Comparison of ENCODE assay signal across 8 cellular contexts in the genomic region with DNA sequence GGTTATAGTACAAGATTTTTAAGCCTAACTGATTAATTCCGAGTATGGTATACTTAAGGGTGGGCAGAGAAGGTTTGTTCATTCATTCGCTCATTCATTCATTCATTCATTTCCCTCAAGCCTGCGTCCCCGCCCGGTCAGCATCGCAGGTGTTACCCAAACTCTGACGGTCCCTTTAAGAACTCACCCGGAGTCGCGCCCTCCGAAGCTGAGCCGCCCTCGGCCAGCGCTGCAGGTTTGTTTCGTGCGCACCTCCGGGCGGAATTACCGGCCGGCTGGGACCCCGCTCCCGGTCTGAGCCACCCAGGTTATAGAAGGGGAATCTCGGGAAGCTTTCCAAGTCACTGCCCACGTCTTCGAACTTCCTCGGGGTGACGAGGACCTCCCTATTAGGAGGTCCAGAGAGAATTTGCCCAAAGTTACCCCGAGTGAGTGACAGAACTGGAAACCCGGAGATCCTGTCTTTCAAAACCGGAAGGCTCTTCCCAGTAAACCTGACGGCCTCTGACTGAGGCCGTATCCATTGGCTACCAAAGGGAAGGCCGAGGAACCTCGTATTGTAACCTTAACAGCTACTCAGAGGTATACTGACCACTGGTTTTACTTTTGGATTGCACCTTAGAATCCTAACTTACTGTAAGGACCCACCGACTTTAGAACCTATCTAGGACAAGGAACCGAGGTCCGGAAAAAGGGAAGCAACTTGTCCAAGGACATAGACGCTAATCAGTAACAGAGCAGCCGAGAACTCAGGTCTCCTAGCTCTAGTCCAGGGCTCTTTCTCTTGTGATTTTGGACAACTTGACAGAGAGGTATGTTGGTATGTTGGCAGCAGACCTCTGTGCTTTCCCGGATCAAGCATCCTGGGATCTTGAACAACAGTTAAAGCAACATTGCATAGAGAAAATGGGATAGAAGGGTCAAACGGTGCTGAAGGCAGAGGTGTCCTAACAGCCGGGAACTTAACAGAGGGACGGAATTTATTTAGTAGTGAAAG. TPM values are rescaled to one million over a fixed set of nuclear protein-coding genes. Genes with fewer than 3 reads are reported as not detected.
DNase-seq lines count a peak whose midpoint lies in the region; ATAC-seq and TF ChIP-seq lines count a peak whose summit lies in the region.

No MANE protein-coding gene starts in this region.

- DNase-seq in ACHN (peak; percentile 76), NB4 (ENCODE audit: low read depth) (peak; percentile 32), occipital lobe (lab: John Stamatoyannopoulos, UW) (no peak)
- peak; percentile 46 for DNase-seq in activated CD4-positive, alpha-beta T cell treated with anti-CD3 and anti-CD28 coated beads for 48 hours

- H3K4me1 ChIP-seq in endocrine pancreas (ENCODE audit: control insufficient read depth, insufficient read depth, low read length) (peaks cover 7% of the 10 kb centered on the region), mononuclear cell (ENCODE audit: insufficient read depth, low read length) (peaks cover 15% of the 10 kb centered on the region), thymus (ENCODE audit: control insufficient read depth, insufficient read depth, low read length) (peaks cover 6% of the 10 kb centered on the region)

- no peak for TF ChIP-seq POLR2A in NB4 (IDR thresholded peaks at IDR 0.05; ENCODE audit: extremely low read depth, insufficient read length)

- in situ Hi-C loops in ACHN (cut with HindIII; ENCODE audit: low pct_ligation_motif_present, low pct_unique_long_range_greater_than_20kb, low sequenced_read_pairs), result loop anchor here (25.0 kb wide), 1 partner anchor 163 kb away; no protein-coding TSS in a partner anchor

- H3K9ac ChIP-seq in endocrine pancreas (ENCODE audit: control insufficient read depth, insufficient read depth, low read length), result peak overlapping the region; percentile 69

- peak; percentile 25 for ATAC-seq in GM18873 (IDR thresholded peaks at IDR 0.05; ENCODE audit: low FRiP score, unreplicated experiment)

- H3K27ac ChIP-seq in thymus (ENCODE audit: low read depth), result no peak overlapping the region

- no peak for TF ChIP-seq CTCF in NB4 (IDR thresholded peaks at IDR 0.05; ENCODE audit: low read depth, low read length)

- WGBS in thymus, result 11% methylated on average over 43 of the region's 43 CpGs

- no peaks in the 10 kb centered on the region for H3K36me3 ChIP-seq in endocrine pancreas (ENCODE audit: control insufficient read depth, insufficient read depth, low read length)
- H3K36me3 ChIP-seq in thymus (ENCODE audit: control insufficient read depth, insufficient read depth), result no peaks in the 10 kb centered on the region

- H3K27me3 ChIP-seq in endocrine pancreas (ENCODE audit: control insufficient read depth, insufficient read depth, low read length) (no peaks in the 10 kb centered on the region), mononuclear cell (ENCODE audit: insufficient read depth, low read length) (peaks cover 9% of the 10 kb centered on the region), thymus (ENCODE audit: control insufficient read depth, insufficient read depth) (peaks cover 11% of the 10 kb centered on the region)

- H3K9me3 ChIP-seq in endocrine pancreas (ENCODE audit: control insufficient read depth, low read length), result no peaks in the 10 kb centered on the region
- H3K9me3 ChIP-seq in mononuclear cell (ENCODE audit: low read depth, low read length), result no peaks in the 10 kb centered on the region
- H3K9me3 ChIP-seq in thymus (ENCODE audit: control insufficient read depth), result no peaks in the 10 kb centered on the region

- H3K4me3 ChIP-seq in NB4 (ENCODE audit: low read depth, low read length) (peak overlapping the region; percentile 79), endocrine pancreas (ENCODE audit: control insufficient read depth, insufficient read depth, low read length) (peak overlapping the region; percentile 92), mononuclear cell (ENCODE audit: low read length) (peak overlapping the region; percentile 84), thymus (ENCODE audit: low read length) (peak overlapping the region; percentile 76)

RNA-seq across cellular contexts. Expression of gene DLG1, which starts 0.7 kb away (rescaled TPM):
- total RNA-seq in mononuclear cell, result 48.0 TPM
- polyA plus RNA-seq in thymus, result 37.6 TPM
- 142 TPM for total RNA-seq in occipital lobe
